In genomic region chr16:27198451-27199234, GRCh38 we compare ENCODE assay signal across 16 cellular contexts. TPM values are rescaled to one million over a fixed set of nuclear protein-coding genes. Genes with fewer than 3 reads are reported as not detected.
DNase-seq lines count a peak whose midpoint lies in the region; ATAC-seq and TF ChIP-seq lines count a peak whose summit lies in the region.
"Had no signal": no experiment of that assay in that cellular context is flagged by ENCODE, and none has a peak within 500 bp of the region (broad histone marks: within the 10 kb centered on the region; RNA-seq: fewer than 3 reads in every experiment).

No MANE protein-coding gene starts in this region.

- H3K4me1 Mint-ChIP-seq in activated CD4-positive, alpha-beta memory T cell treated with anti-CD3 and anti-CD28 coated beads, Interleukin-2, amount 10 ng/mL, durations not matched to agents 7 days and 5 days: peaks cover 82% of the 10 kb centered on the region
- H3K4me1 Mint-ChIP-seq in activated CD4-positive, alpha-beta memory T cell treated with anti-CD3 and anti-CD28 coated beads for 36 hours (ENCODE audit: low read depth): peaks cover 78% of the 10 kb centered on the region
- peaks cover 58% of the 10 kb centered on the region for H3K4me1 Mint-ChIP-seq in T-helper 17 cell
- H3K4me1 Mint-ChIP-seq in nephron progenitor cell: peaks cover 11% of the 10 kb centered on the region

- CTCF ChIA-PET in activated CD4-positive, alpha-beta memory T cell treated with anti-CD3 and anti-CD28 coated beads, Interleukin-2, amount 10 ng/mL, durations not matched to agents 7 days and 5 days (lab: Charles Lee): interaction anchor here (0.6 to 8.0 kb wide), 12 partner anchors 19 to 248 kb away, joined by 3 to 99 read pairs (median 4); no protein-coding TSS in a partner anchor
- CTCF ChIA-PET in activated CD4-positive, alpha-beta memory T cell treated with anti-CD3 and anti-CD28 coated beads for 36 hours (lab: Charles Lee): interaction anchor here (1.4 to 3.2 kb wide), 5 partner anchors 19 to 169 kb away, joined by 4 to 20 read pairs (median 7); no protein-coding TSS in a partner anchor

- no peaks in the 10 kb centered on the region for H3K27me3 ChIP-seq in KMS-11 (ENCODE audit: insufficient read depth, low read depth)
- no peaks in the 10 kb centered on the region for H3K27me3 ChIP-seq in colonic mucosa
- H3K27me3 ChIP-seq: cardiac muscle cell, foreskin keratinocyte had no signal

- no peaks in the 10 kb centered on the region for H3K27me3 Mint-ChIP-seq in activated CD4-positive, alpha-beta memory T cell treated with anti-CD3 and anti-CD28 coated beads, Interleukin-2, amount 10 ng/mL, durations not matched to agents 7 days and 5 days
- no peaks in the 10 kb centered on the region for H3K27me3 Mint-ChIP-seq in activated CD4-positive, alpha-beta memory T cell treated with anti-CD3 and anti-CD28 coated beads for 36 hours
- no peaks in the 10 kb centered on the region for H3K27me3 Mint-ChIP-seq in T-helper 17 cell
- H3K27me3 Mint-ChIP-seq in nephron progenitor cell (ENCODE audit: low read depth, poor library complexity): peaks cover 22% of the 10 kb centered on the region

- ATAC-seq in T-helper 17 cell (no peak), GM18861 (IDR thresholded peaks at IDR 0.05; ENCODE audit: unreplicated experiment) (no peak)
- ATAC-seq: foreskin keratinocyte had no signal

- DNase-seq in activated CD4-positive, alpha-beta memory T cell treated with anti-CD3 and anti-CD28 coated beads, Interleukin-2, amount 10 ng/mL, durations not matched to agents 7 days and 5 days: no peak
- DNase-seq in activated CD4-positive, alpha-beta memory T cell treated with anti-CD3 and anti-CD28 coated beads for 36 hours: no peak
- DNase-seq in T-helper 17 cell (no peak), nephron progenitor cell (no peak), colonic mucosa (no peak), NCI-H2029 treated with DMSO at 0.1 percent for 48 hours (lab: John Stamatoyannopoulos, UW) (no peak)
- DNase-seq: activated CD8-positive, alpha-beta memory T cell treated with anti-CD3 and anti-CD28 coated beads for 24 hours; activated naive CD4-positive, alpha-beta T cell treated with Interleukin-2 at 50 U/mL for 16 hours; DMS79; foreskin keratinocyte; NCI-H510A; T-helper 9 cell had no signal

- H4K20me1 ChIP-seq in KMS-11 (ENCODE audit: insufficient read depth): no peaks in the 10 kb centered on the region

- peaks cover 11% of the 10 kb centered on the region for H3K9me3 Mint-ChIP-seq in activated CD4-positive, alpha-beta memory T cell treated with anti-CD3 and anti-CD28 coated beads, Interleukin-2, amount 10 ng/mL, durations not matched to agents 7 days and 5 days
- H3K9me3 Mint-ChIP-seq in activated CD4-positive, alpha-beta memory T cell treated with anti-CD3 and anti-CD28 coated beads for 36 hours: peaks cover 14% of the 10 kb centered on the region
- peaks cover 19% of the 10 kb centered on the region for H3K9me3 Mint-ChIP-seq in nephron progenitor cell

- H3K9ac ChIP-seq in KMS-11: peak overlapping the region; percentile 84
- H3K9ac ChIP-seq in colonic mucosa (ENCODE audit: low read depth in 2 of 2, low read length in 2 of 2): no peak overlapping the region
- H3K9ac ChIP-seq: parathyroid adenoma had no signal

- TF ChIP-seq CTCF in KMS-11 (conservative IDR thresholded peaks at IDR 0.05; ENCODE audit: low read depth, low read length) (no peak), nephron progenitor cell (IDR thresholded peaks at IDR 0.05) (no peak), colonic mucosa (IDR thresholded peaks at IDR 0.05) (no peak)

- intact Hi-C loops in activated CD4-positive, alpha-beta memory T cell treated with anti-CD3 and anti-CD28 coated beads for 36 hours (cut with micrococcal nuclease): loop anchor here (1.0 kb wide), 2 partner anchors 19 to 28 kb away; no protein-coding TSS in a partner anchor
- intact Hi-C loops in colonic mucosa (cut with DNase I): no loop called here

- H3K9me3 ChIP-seq in T-helper 17 cell (ENCODE audit: control insufficient read depth, low read length, poor library complexity, severe bottlenecking) (no peaks in the 10 kb centered on the region), colonic mucosa (no peaks in the 10 kb centered on the region)

- no peaks in the 10 kb centered on the region for H3K36me3 ChIP-seq in KMS-11 (ENCODE audit: insufficient read depth)
- no peaks in the 10 kb centered on the region for H3K36me3 ChIP-seq in colonic mucosa
- H3K36me3 ChIP-seq: cardiac muscle cell had no signal

- peaks cover 64% of the 10 kb centered on the region for H3K4me1 ChIP-seq in KMS-11 (ENCODE audit: low read depth, poor library complexity, severe bottlenecking)
- no peaks in the 10 kb centered on the region for H3K4me1 ChIP-seq in colonic mucosa
- H3K4me1 ChIP-seq: parathyroid adenoma had no signal

- H3K4me3 ChIP-seq in KMS-11 (IDR thresholded peaks at IDR 0.05; ENCODE audit: insufficient read depth, low read depth, low read length) (no peak overlapping the region), colonic mucosa (no peak overlapping the region)
- H3K4me3 ChIP-seq: cardiac muscle cell had no signal

- H2AFZ ChIP-seq in KMS-11 (ENCODE audit: low read depth): peak overlapping the region; percentile 29; the same call in 1 of the 2 replicates
- H2AFZ ChIP-seq: parathyroid adenoma had no signal

- peaks cover 4% of the 10 kb centered on the region; the same call in 1 of the 2 replicates for H3K79me2 ChIP-seq in KMS-11 (ENCODE audit: insufficient read depth, low read depth)
- H3K79me2 ChIP-seq: parathyroid adenoma had no signal

- H3K27ac Mint-ChIP-seq in activated CD4-positive, alpha-beta memory T cell treated with anti-CD3 and anti-CD28 coated beads, Interleukin-2, amount 10 ng/mL, durations not matched to agents 7 days and 5 days: peak overlapping the region; percentile 64
- H3K27ac Mint-ChIP-seq in activated CD4-positive, alpha-beta memory T cell treated with anti-CD3 and anti-CD28 coated beads for 36 hours: no peak overlapping the region
- H3K27ac Mint-ChIP-seq in T-helper 17 cell (peak overlapping the region; percentile 93), nephron progenitor cell (peak overlapping the region; percentile 27)

- H3K36me3 Mint-ChIP-seq in activated CD4-positive, alpha-beta memory T cell treated with anti-CD3 and anti-CD28 coated beads, Interleukin-2, amount 10 ng/mL, durations not matched to agents 7 days and 5 days (ENCODE audit: low read depth): peaks cover 21% of the 10 kb centered on the region
- peaks cover 3% of the 10 kb centered on the region for H3K36me3 Mint-ChIP-seq in activated CD4-positive, alpha-beta memory T cell treated with anti-CD3 and anti-CD28 coated beads for 36 hours
- H3K36me3 Mint-ChIP-seq in T-helper 17 cell (ENCODE audit: low read depth): no peaks in the 10 kb centered on the region
- H3K36me3 Mint-ChIP-seq in nephron progenitor cell (ENCODE audit: low read depth): no peaks in the 10 kb centered on the region

- peak overlapping the region; percentile 87 for H3K4me2 ChIP-seq in KMS-11

- H3K27ac ChIP-seq in KMS-11 (peak overlapping the region; percentile 100), colonic mucosa (no peak overlapping the region)
- H3K27ac ChIP-seq: cardiac muscle cell, foreskin keratinocyte, parathyroid adenoma had no signal

- no peak overlapping the region for H3K4me3 Mint-ChIP-seq in activated CD4-positive, alpha-beta memory T cell treated with anti-CD3 and anti-CD28 coated beads, Interleukin-2, amount 10 ng/mL, durations not matched to agents 7 days and 5 days
- no peak overlapping the region for H3K4me3 Mint-ChIP-seq in activated CD4-positive, alpha-beta memory T cell treated with anti-CD3 and anti-CD28 coated beads for 36 hours
- H3K4me3 Mint-ChIP-seq in T-helper 17 cell (peak overlapping the region; percentile 28), nephron progenitor cell (no peak overlapping the region)

- POLR2A ChIA-PET in activated CD4-positive, alpha-beta memory T cell treated with anti-CD3 and anti-CD28 coated beads, Interleukin-2, amount 10 ng/mL, durations not matched to agents 7 days and 5 days (lab: Charles Lee): interaction anchor here (1.0 to 2.9 kb wide), 17 partner anchors 10 to 207 kb away, joined by 3 to 51 read pairs (median 5); partner anchors contain the start of gene NSMCE1
- POLR2A ChIA-PET in activated CD4-positive, alpha-beta memory T cell treated with anti-CD3 and anti-CD28 coated beads for 36 hours (lab: Charles Lee): interaction anchor here (1.3 kb wide), 1 partner anchor 19 kb away, joined by 5 read pairs; no protein-coding TSS in a partner anchor

RNA-seq across cellular contexts. Expression of gene KDM8, which starts 4.7 kb away (rescaled TPM):
- 10 to 100 TPM; 12.7 to 14.3 TPM for total RNA-seq in activated CD4-positive, alpha-beta memory T cell treated with anti-CD3 and anti-CD28 coated beads, Interleukin-2, amount 10 ng/mL, durations not matched to agents 7 days and 5 days
- 1 to 10 TPM; 8.7 to 9.7 TPM for total RNA-seq in activated CD4-positive, alpha-beta memory T cell treated with anti-CD3 and anti-CD28 coated beads for 36 hours
- 10 to 100 TPM; 11.6 to 11.9 TPM for total RNA-seq in T-helper 17 cell
- 1 to 10 TPM; 5.2 to 7.1 TPM for total RNA-seq in colonic mucosa
